Comparison of ENCODE assay signal across 8 cellular contexts in genomic region chr3:159263750-159264561, GRCh38.
DNase-seq lines count a peak whose midpoint lies in the region; ATAC-seq and TF ChIP-seq lines count a peak whose summit lies in the region.

No MANE protein-coding gene starts in this region.

- H3K9me3 ChIP-seq in heart left ventricle (no peaks in the 10 kb centered on the region), hepatocyte (ENCODE audit: low read depth) (no peaks in the 10 kb centered on the region), transverse colon (no peaks in the 10 kb centered on the region)

- no peak overlapping the region for H2AFZ ChIP-seq in hepatocyte

- in situ Hi-C loops in transverse colon (cut with MboI; ENCODE audit: low pct_ligation_motif_present in 1 of 4, low pct_unique_long_range_greater_than_20kb in 1 of 4, low sequenced_read_pairs in 3 of 4): loop anchor here (5.0 to 25.0 kb wide), 5 partner anchors 417 to 748 kb away; no protein-coding TSS in a partner anchor

- DNase-seq in heart left ventricle: peak in 2 of 5 donors; percentile 11 to 20
- no peak for DNase-seq in Right ventricle myocardium inferior (ENCODE audit: missing footprints)
- peak; percentile 4 for DNase-seq in NCI-H1694 treated with DMSO at 0.1 percent for 48 hours (lab: John Stamatoyannopoulos, UW)
- peak; percentile 69 for DNase-seq in hepatocyte (ENCODE audit: low spot score)
- no peak for DNase-seq in transverse colon

- H4K20me1 ChIP-seq in hepatocyte (ENCODE audit: insufficient read depth, poor library complexity, severe bottlenecking): no peaks in the 10 kb centered on the region

- 38 to 45% (median 43%) methylated on average over 6 of the region's 6 CpGs for WGBS in heart left ventricle, 4 donors
- 34% methylated on average over 6 of the region's 6 CpGs for WGBS in hepatocyte (ENCODE audit: low lambda C conversion rate, missing lambda C conversion rate)
- WGBS in transverse colon (ENCODE audit: low coverage in 1 of 2), 2 donors: 14 to 22% methylated on average over 6 of the region's 6 CpGs

- ATAC-seq in heart left ventricle (peak in 2 of 4 donors; percentile 62 to 69), Right ventricle myocardium inferior (no peak), esophagus mucosa (no peak), HG02571 (IDR thresholded peaks at IDR 0.05; ENCODE audit: unreplicated experiment) (no peak)

- TF ChIP-seq EP300 in transverse colon (IDR thresholded peaks at IDR 0.05; ENCODE audit: low read depth): no peak

- H3K79me2 ChIP-seq in hepatocyte: no peaks in the 10 kb centered on the region

- no peak for TF ChIP-seq POLR2A in heart left ventricle (IDR thresholded peaks at IDR 0.05)
- TF ChIP-seq POLR2A in transverse colon (IDR thresholded peaks at IDR 0.05): no peak

- peak; percentile 35 to 80 (median 68) for TF ChIP-seq CTCF in heart left ventricle (IDR thresholded peaks at IDR 0.05)
- peak; percentile 58; the same call in 1 of the 2 replicates for TF ChIP-seq CTCF in WI38 (IDR thresholded peaks at IDR 0.05; ENCODE audit: low read depth, low read length)
- TF ChIP-seq CTCF in hepatocyte (IDR thresholded peaks at IDR 0.05; ENCODE audit: poor library complexity): peak; percentile 79
- peak; percentile 25 to 53 (median 42) for TF ChIP-seq CTCF in transverse colon (IDR thresholded peaks at IDR 0.05)

- H3K27me3 ChIP-seq in heart left ventricle: no peaks in the 10 kb centered on the region
- peaks cover 6% of the 10 kb centered on the region for H3K27me3 ChIP-seq in hepatocyte
- H3K27me3 ChIP-seq in transverse colon: no peaks in the 10 kb centered on the region

- intact Hi-C loops in heart left ventricle (cut with DNase I) (loop anchor here (2.0 to 10.0 kb wide), 11 partner anchors 318 to 743 kb away; no protein-coding TSS in a partner anchor), Right ventricle myocardium inferior (cut with DNase I) (loop anchor here (2.0 to 10.0 kb wide), 3 partner anchors 321 to 743 kb away; no protein-coding TSS in a partner anchor), transverse colon (cut with DNase I; ENCODE audit: low total_unique reads) (loop anchor here (10.0 kb wide), 1 partner anchor 741 kb away; no protein-coding TSS in a partner anchor)

- no peak overlapping the region for H3K4me2 ChIP-seq in hepatocyte

- H3K9me2 ChIP-seq in hepatocyte (replicated peaks; ENCODE audit: insufficient read depth): no peaks in the 10 kb centered on the region

- no peaks in the 10 kb centered on the region for H3K4me1 ChIP-seq in heart left ventricle
- no peaks in the 10 kb centered on the region for H3K4me1 ChIP-seq in hepatocyte (ENCODE audit: insufficient read depth)
- no peaks in the 10 kb centered on the region for H3K4me1 ChIP-seq in transverse colon

- H3K27ac ChIP-seq in heart left ventricle: no peak overlapping the region
- H3K27ac ChIP-seq in hepatocyte: no peak overlapping the region
- no peak overlapping the region for H3K27ac ChIP-seq in transverse colon

- H3K4me3 ChIP-seq in heart left ventricle: no peak overlapping the region
- no peak overlapping the region for H3K4me3 ChIP-seq in WI38 (ENCODE audit: low read depth, low read length)
- H3K4me3 ChIP-seq in hepatocyte: no peak overlapping the region
- H3K4me3 ChIP-seq in transverse colon: no peak overlapping the region

- H3K36me3 ChIP-seq in heart left ventricle (no peaks in the 10 kb centered on the region), hepatocyte (replicated peaks; ENCODE audit: insufficient read depth, low read depth) (no peaks in the 10 kb centered on the region), transverse colon (no peaks in the 10 kb centered on the region)

Comparison
In these comparisons a context has a peak if more than half of its experiments do, and no peak if none do; other contexts are left out.
1. DNase-seq: peak in NCI-H1694 treated with DMSO at 0.1 percent for 48 hours (single experiment) and hepatocyte (single experiment); none in Right ventricle myocardium inferior (single experiment) and transverse colon (single experiment).
2. Peak in every context shown above with its lines, with median percentiles within 50 percentile points of each other: CTCF ChIP-seq.